Comparison of ENCODE assay signal across 9 cellular contexts in the genomic region with DNA sequence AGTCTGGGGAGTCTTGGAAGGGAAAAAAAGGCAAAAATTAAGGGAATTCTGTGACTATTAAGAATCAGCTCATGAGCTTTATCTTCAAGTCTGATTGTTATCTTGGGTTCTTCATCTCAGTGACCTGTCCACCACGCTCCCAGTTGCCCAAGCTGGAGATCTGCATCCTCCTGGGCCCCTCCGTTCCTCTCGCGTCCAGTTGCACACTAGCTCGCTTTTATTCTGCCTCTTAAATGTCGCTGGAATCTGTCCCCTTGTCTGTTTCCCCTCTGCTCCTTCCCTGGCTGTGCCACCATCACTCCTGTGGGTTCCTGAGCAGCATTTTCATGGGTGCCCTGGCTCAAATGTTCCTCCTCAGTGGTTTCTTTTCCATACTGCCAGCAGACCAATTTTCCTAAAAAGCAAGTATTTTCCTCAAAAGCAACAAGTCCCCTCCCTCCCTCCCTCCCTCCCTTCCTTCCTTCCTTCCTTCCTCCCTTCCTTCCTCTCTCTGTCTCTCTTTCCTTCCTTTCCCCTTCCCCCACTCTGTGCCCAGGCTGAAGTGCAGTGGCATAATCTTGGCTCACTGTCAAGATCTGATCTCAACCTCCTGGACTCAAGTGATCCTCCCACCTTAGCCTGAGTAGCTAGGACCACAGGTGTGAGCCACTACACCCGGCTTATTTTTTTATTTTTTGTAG. TPM values are rescaled to one million over a fixed set of nuclear protein-coding genes. Genes with fewer than 3 reads are reported as not detected.
DNase-seq lines count a peak whose midpoint lies in the region; ATAC-seq and TF ChIP-seq lines count a peak whose summit lies in the region.
"Had no signal": no experiment of that assay in that cellular context is flagged by ENCODE, and none has a peak within 500 bp of the region (broad histone marks: within the 10 kb centered on the region; RNA-seq: fewer than 3 reads in every experiment).

No MANE protein-coding gene starts in this region.

- no peak for TF ChIP-seq CTCF in RWPE1 (conservative IDR thresholded peaks at IDR 0.05; ENCODE audit: low read depth)
- no peak for TF ChIP-seq CTCF in epithelial cell of proximal tubule (conservative IDR thresholded peaks at IDR 0.05; ENCODE audit: low read depth, low read length)
- no peak for TF ChIP-seq CTCF in prostate gland (IDR thresholded peaks at IDR 0.05)
- no peak for TF ChIP-seq CTCF in GM10248 (IDR thresholded peaks at IDR 0.05; ENCODE audit: control extremely low read depth, extremely low read depth, low read depth, missing control alignments)

- H3K9me3 ChIP-seq in ES-I3 (ENCODE audit: control insufficient read depth, insufficient read depth, low read length) (no peaks in the 10 kb centered on the region), prostate gland (no peaks in the 10 kb centered on the region)
- H3K9me3 ChIP-seq: thyroid gland had no signal

- H3K27ac ChIP-seq in RWPE1 (peak overlapping the region; percentile 89; the same call in 1 of the 2 replicates), prostate gland (no peak overlapping the region)

- CTCF ChIA-PET in RWPE1 (lab: Yijun Ruan, JAX) (interaction anchor here (0.6 kb wide), 1 partner anchor 420 kb away, joined by 4 read pairs; no protein-coding TSS in a partner anchor), GM10248 (lab: Yijun Ruan, JAX) (interaction anchor here (1.9 to 2.2 kb wide), 2 partner anchors 11 to 159 kb away, joined by 5 to 11 read pairs; no protein-coding TSS in a partner anchor)

- whole genome bisulfite sequencing in prostate gland: 70% methylated on average over 7 of the region's 7 CpGs

- H3K27me3 ChIP-seq in prostate gland (replicated peaks; ENCODE audit: insufficient read depth): no peaks in the 10 kb centered on the region
- H3K27me3 ChIP-seq: thyroid gland had no signal

- H3K36me3 ChIP-seq in ES-I3 (ENCODE audit: insufficient read depth, low read length) (no peaks in the 10 kb centered on the region; the same call in 1 of the 2 replicates), prostate gland (no peaks in the 10 kb centered on the region)
- H3K36me3 ChIP-seq: thyroid gland had no signal

- DNase-seq in RWPE1 (ENCODE audit: low spot score) (no peak), epithelial cell of proximal tubule (ENCODE audit: low read depth) (no peak), prostate gland (ENCODE audit: low spot score) (no peak), GM10248 (ENCODE audit: extremely low spot score) (no peak)
- DNase-seq: thyroid gland had no signal

- H3K4me1 ChIP-seq in ES-I3 (ENCODE audit: insufficient read depth, low read length) (peaks cover 5% of the 10 kb centered on the region; the same call in 1 of the 2 replicates), prostate gland (replicated peaks) (peaks cover 7% of the 10 kb centered on the region)

- intact Hi-C loops in prostate gland (cut with DNase I): no loop called here

- no peak for ATAC-seq in HG03045 (IDR thresholded peaks at IDR 0.05; ENCODE audit: unreplicated experiment)
- no peak for ATAC-seq in GM19397 (IDR thresholded peaks at IDR 0.05; ENCODE audit: unreplicated experiment)
- no peak for ATAC-seq in HG02642 (IDR thresholded peaks at IDR 0.05; ENCODE audit: poor library complexity, unreplicated experiment)

- H3K9ac ChIP-seq in ES-I3 (ENCODE audit: low read depth, low read length): peak overlapping the region; percentile 89; the same call in 1 of the 2 replicates

- H3K4me3 ChIP-seq in epithelial cell of proximal tubule (ENCODE audit: low read depth, low read length) (peak overlapping the region; percentile 94), prostate gland (peak overlapping the region; percentile 81 to 93)

- POLR2A ChIA-PET in RWPE1 (lab: Yijun Ruan, JAX; ENCODE audit: low non-redundant PET): no interaction called here
- POLR2A ChIA-PET in GM10248 (lab: Yijun Ruan, JAX): no interaction called here

- no peak for TF ChIP-seq POLR2A in prostate gland (IDR thresholded peaks at IDR 0.05)

RNA-seq across cellular contexts. Expression of a gene that starts 1.4 kb away (rescaled TPM):
- total RNA-seq in epithelial cell of proximal tubule: 8.5 and 13.5 TPM in 2 replicates
- total RNA-seq in prostate gland: 10 to 100 TPM; 17.0 to 36.9 TPM
